In genomic region chr15:31340591-31340990, GRCh38 we compare ENCODE assay signal across 16 cellular contexts. TPM values are rescaled to one million over a fixed set of nuclear protein-coding genes. Genes with fewer than 3 reads are reported as not detected.
A peak's percentile ranks its signal among the peaks of the same experiment; 100 is the strongest.
DNase-seq lines count a peak whose midpoint lies in the region; ATAC-seq and TF ChIP-seq lines count a peak whose summit lies in the region.
"Had no signal": no experiment of that assay in that cellular context is flagged by ENCODE, and none has a peak within 500 bp of the region (broad histone marks: within the 10 kb centered on the region; RNA-seq: fewer than 3 reads in every experiment).

No MANE protein-coding gene starts in this region.

- H3K4me1 Mint-ChIP-seq in CD4-positive, alpha-beta T cell (ENCODE audit: low read depth), result peaks cover 100% of the 10 kb centered on the region
- peaks cover 62% of the 10 kb centered on the region for H3K4me1 Mint-ChIP-seq in osteocyte (ENCODE audit: unreplicated experiment)

- no peak for ATAC-seq in CD4-positive, alpha-beta T cell (ENCODE audit: poor library complexity)
- ATAC-seq in sciatic nerve (no peak), GM21526 (IDR thresholded peaks at IDR 0.05; ENCODE audit: low FRiP score, unreplicated experiment) (no peak)
- ATAC-seq: GM23338, mucosa of descending colon had no signal

- H3K4me3 ChIP-seq in SJCRH30, result no peak overlapping the region
- H3K4me3 ChIP-seq: GM23338, mucosa of descending colon had no signal

- H3K9me3 ChIP-seq in CD4-positive, alpha-beta T cell (ENCODE audit: control insufficient read depth, low read length), result no peaks in the 10 kb centered on the region
- no peaks in the 10 kb centered on the region for H3K9me3 ChIP-seq in KOPT-K1 (ENCODE audit: insufficient read depth, low read length, poor library complexity, severe bottlenecking)
- H3K9me3 ChIP-seq in SJCRH30 (replicated peaks), result no peaks in the 10 kb centered on the region
- H3K9me3 ChIP-seq: mucosa of descending colon had no signal

- H3K4me3 Mint-ChIP-seq in CD4-positive, alpha-beta T cell, result peak overlapping the region; percentile 85
- no peak overlapping the region for H3K4me3 Mint-ChIP-seq in osteocyte (ENCODE audit: unreplicated experiment)
- H3K4me3 Mint-ChIP-seq: GM23338 had no signal

- CTCF ChIA-PET in CD4-positive, alpha-beta T cell (lab: Charles Lee), result interaction anchor here (0.8 to 1.9 kb wide), 4 partner anchors 17 to 148 kb away, joined by 3 to 5 read pairs (median 4); no protein-coding TSS in a partner anchor

- H3K36me3 ChIP-seq in KOPT-K1 (ENCODE audit: insufficient read depth, low read length) (peaks cover 22% of the 10 kb centered on the region), SJCRH30 (no peaks in the 10 kb centered on the region)

- H3K4me1 ChIP-seq in SJCRH30, result peaks cover 30% of the 10 kb centered on the region

- DNase-seq in CD4-positive, alpha-beta T cell, result no peak
- DNase-seq in osteocyte (ENCODE audit: extremely low spot score, unreplicated experiment) (no peak), SJCRH30 (no peak), sciatic nerve (ENCODE audit: low spot score) (no peak)
- DNase-seq: amniotic stem cell; dermis blood vessel endothelial cell; GDM1; Kasumi-1; mucosa of descending colon; NCI-H1694 treated with DMSO at 0.1 percent for 48 hours; NCI-H524; stimulated activated CD4-positive, alpha-beta T cell treated with anti-CD3 and anti-CD28 coated beads, Interleukin-1b, Interleukin-23, amount 100 ng/mL, for 48 hours had no signal

- intact Hi-C loops in CD4-positive, alpha-beta T cell (cut with DNase I, micrococcal nuclease), result loop anchor here in 1 of 2 experiments (5.0 kb wide), 1 partner anchor 52 kb away; no protein-coding TSS in a partner anchor
- intact Hi-C loops in sciatic nerve (cut with DNase I), result no loop called here

- TF ChIP-seq CTCF in CD4-positive, alpha-beta T cell (IDR thresholded peaks at IDR 0.05), result no peak
- TF ChIP-seq CTCF in osteocyte (IDR thresholded peaks at IDR 0.05), result no peak

- H3K9me3 Mint-ChIP-seq in CD4-positive, alpha-beta T cell, result no peaks in the 10 kb centered on the region
- H3K9me3 Mint-ChIP-seq in osteocyte (ENCODE audit: unreplicated experiment), result no peaks in the 10 kb centered on the region
- H3K9me3 Mint-ChIP-seq: GM23338 had no signal

- peaks cover 44% of the 10 kb centered on the region for H3K36me3 Mint-ChIP-seq in CD4-positive, alpha-beta T cell (ENCODE audit: low read depth)
- H3K36me3 Mint-ChIP-seq in osteocyte (ENCODE audit: unreplicated experiment), result no peaks in the 10 kb centered on the region

- H3K27ac Mint-ChIP-seq in CD4-positive, alpha-beta T cell, result peak overlapping the region; percentile 90
- H3K27ac Mint-ChIP-seq in osteocyte (ENCODE audit: unreplicated experiment), result peak overlapping the region; percentile 98
- H3K27ac Mint-ChIP-seq: GM23338 had no signal

- no peaks in the 10 kb centered on the region for H3K27me3 ChIP-seq in CD4-positive, alpha-beta T cell (ENCODE audit: control insufficient read depth, insufficient read depth, low read length)
- H3K27me3 ChIP-seq in SJCRH30, result no peaks in the 10 kb centered on the region

- H3K27me3 Mint-ChIP-seq in CD4-positive, alpha-beta T cell, result no peaks in the 10 kb centered on the region
- no peaks in the 10 kb centered on the region for H3K27me3 Mint-ChIP-seq in osteocyte (ENCODE audit: unreplicated experiment)

- H3K27ac ChIP-seq in CD4-positive, alpha-beta T cell (ENCODE audit: low read depth, low read length), result peak overlapping the region; percentile 86
- H3K27ac ChIP-seq in KOPT-K1 (ENCODE audit: low read depth, low read length, poor library complexity, severe bottlenecking), result peak overlapping the region; percentile 43
- peak overlapping the region; percentile 87 for H3K27ac ChIP-seq in angular gyrus (ENCODE audit: low read depth, low read length)
- no peak overlapping the region for H3K27ac ChIP-seq in SJCRH30

- POLR2A ChIA-PET in CD4-positive, alpha-beta T cell (lab: Charles Lee), result interaction anchor here (0.7 to 1.5 kb wide), 7 partner anchors 11 to 94 kb away, joined by 3 to 11 read pairs (median 3); partner anchors contain the start of gene KLF13

RNA-seq across cellular contexts. Expression of gene KLF13, which starts 14.0 kb away (rescaled TPM):
- total RNA-seq in CD4-positive, alpha-beta T cell, result 100 to 1,000 TPM; 284 to 308 TPM
- 54.5 and 57.7 TPM in 2 replicates for total RNA-seq in osteocyte
- 33.1 and 34.7 TPM in 2 replicates for total RNA-seq in SJCRH30 (2014; rRNA removed; shearing (Covaris generic))
- 85.9 TPM for total RNA-seq in sciatic nerve
